In the genomic region with DNA sequence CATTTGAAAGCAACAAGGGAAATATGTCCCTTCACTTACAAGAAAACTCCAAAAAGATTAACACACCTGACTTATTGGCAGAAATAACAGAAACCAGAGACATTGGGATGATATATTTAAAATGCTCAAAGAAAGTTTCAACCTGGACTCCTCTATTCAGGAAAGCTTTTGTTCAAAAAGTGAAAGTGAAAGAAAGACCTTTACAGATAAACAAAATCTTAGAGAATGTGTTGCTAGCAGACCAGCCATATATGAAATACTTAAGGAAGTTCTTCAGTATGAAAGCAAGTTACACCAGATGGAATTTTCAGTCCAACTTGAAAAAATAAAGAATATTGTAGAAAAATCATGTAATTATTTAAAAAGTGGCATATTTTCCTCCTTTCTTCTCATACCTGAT, we compare ENCODE assay signal across 12 cellular contexts.
A peak's percentile ranks its signal among the peaks of the same experiment; 100 is the strongest.
DNase-seq lines count a peak whose midpoint lies in the region; ATAC-seq, FAIRE-seq and TF ChIP-seq lines count a peak whose summit lies in the region.
"Had no signal": no experiment of that assay in that cellular context is flagged by ENCODE, and none has a peak within 500 bp of the region (broad histone marks: within the 10 kb centered on the region; RNA-seq: fewer than 3 reads in every experiment).

No MANE protein-coding gene starts in this region.

- no peak for FAIRE-seq in urothelium cell line (lab: Jason Lieb, UNC)

- intact Hi-C loops in right lobe of liver (cut with DNase I) = no loop called here

- H3K4me3 ChIP-seq in right lobe of liver = peak overlapping the region in 1 of 3 donors; percentile 1

- H3K4me1 ChIP-seq in right lobe of liver = peaks cover 0 to 2% (median 0%) of the 10 kb centered on the region in 4 donors

- TF ChIP-seq POLR2A in right lobe of liver (IDR thresholded peaks at IDR 0.05) = no peak

- H3K27me3 ChIP-seq in right lobe of liver = no peaks in the 10 kb centered on the region

- no peaks in the 10 kb centered on the region for H3K9me3 ChIP-seq in right lobe of liver

- ATAC-seq in GM18498 (IDR thresholded peaks at IDR 0.05; ENCODE audit: unreplicated experiment) (peak; percentile 60), HG03342 (IDR thresholded peaks at IDR 0.05; ENCODE audit: unreplicated experiment) (peak; percentile 69), SK-N-SH treated with all-trans-retinoic acid at 6 μM for 48 hours (peak; percentile 53; the same call in 1 of the 3 replicates), right lobe of liver (peak; percentile 52 to 81 (median 70)), HG02759 (IDR thresholded peaks at IDR 0.05; ENCODE audit: unreplicated experiment) (no peak)
- ATAC-seq: T-helper 17 cell had no signal

- H3K27ac ChIP-seq in right lobe of liver = no peak overlapping the region

- no peak for DNase-seq in right lobe of liver
- DNase-seq in urothelium cell line (ENCODE audit: low spot score) = no peak
- DNase-seq in retina = no peak
- DNase-seq in NCI-H226 = no peak
- DNase-seq: activated T-cell treated with anti-CD3 and anti-CD28 coated beads, Interleukin-2, amount 50 U/mL, for 24 hours; DMS79 treated with DMSO at 0.1 percent for 48 hours; NCI-H2029; T-helper 17 cell had no signal

- no peak for TF ChIP-seq CTCF in right lobe of liver (IDR thresholded peaks at IDR 0.05)

- H3K36me3 ChIP-seq in right lobe of liver = no peaks in the 10 kb centered on the region

TF ChIP-seq in SK-N-SH treated with all-trans-retinoic acid at 6 μM for 48 hours, 23 proteins besides CTCF, POLR2A, EP300 and RAD21:
- TF ChIP-seq, protein P1, sequence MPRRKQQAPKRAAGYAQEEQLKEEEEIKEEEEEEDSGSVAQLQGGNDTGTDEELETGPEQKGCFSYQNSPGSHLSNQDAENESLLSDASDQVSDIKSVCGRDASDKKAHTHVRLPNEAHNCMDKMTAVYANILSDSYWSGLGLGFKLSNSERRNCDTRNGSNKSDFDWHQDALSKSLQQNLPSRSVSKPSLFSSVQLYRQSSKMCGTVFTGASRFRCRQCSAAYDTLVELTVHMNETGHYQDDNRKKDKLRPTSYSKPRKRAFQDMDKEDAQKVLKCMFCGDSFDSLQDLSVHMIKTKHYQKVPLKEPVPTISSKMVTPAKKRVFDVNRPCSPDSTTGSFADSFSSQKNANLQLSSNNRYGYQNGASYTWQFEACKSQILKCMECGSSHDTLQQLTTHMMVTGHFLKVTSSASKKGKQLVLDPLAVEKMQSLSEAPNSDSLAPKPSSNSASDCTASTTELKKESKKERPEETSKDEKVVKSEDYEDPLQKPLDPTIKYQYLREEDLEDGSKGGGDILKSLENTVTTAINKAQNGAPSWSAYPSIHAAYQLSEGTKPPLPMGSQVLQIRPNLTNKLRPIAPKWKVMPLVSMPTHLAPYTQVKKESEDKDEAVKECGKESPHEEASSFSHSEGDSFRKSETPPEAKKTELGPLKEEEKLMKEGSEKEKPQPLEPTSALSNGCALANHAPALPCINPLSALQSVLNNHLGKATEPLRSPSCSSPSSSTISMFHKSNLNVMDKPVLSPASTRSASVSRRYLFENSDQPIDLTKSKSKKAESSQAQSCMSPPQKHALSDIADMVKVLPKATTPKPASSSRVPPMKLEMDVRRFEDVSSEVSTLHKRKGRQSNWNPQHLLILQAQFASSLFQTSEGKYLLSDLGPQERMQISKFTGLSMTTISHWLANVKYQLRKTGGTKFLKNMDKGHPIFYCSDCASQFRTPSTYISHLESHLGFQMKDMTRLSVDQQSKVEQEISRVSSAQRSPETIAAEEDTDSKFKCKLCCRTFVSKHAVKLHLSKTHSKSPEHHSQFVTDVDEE (CRISPR knock-in tag; IDR thresholded peaks at IDR 0.05) = no peak
- TF ChIP-seq PPARA (CRISPR knock-in tag; IDR thresholded peaks at IDR 0.05; ENCODE audit: borderline replicate concordance) = no peak
- TF ChIP-seq TCF4 (CRISPR knock-in tag; IDR thresholded peaks at IDR 0.05; ENCODE audit: borderline replicate concordance) = no peak
- TF ChIP-seq ZFP30 (CRISPR knock-in tag; IDR thresholded peaks at IDR 0.05) = no peak
- TF ChIP-seq, protein P2, sequence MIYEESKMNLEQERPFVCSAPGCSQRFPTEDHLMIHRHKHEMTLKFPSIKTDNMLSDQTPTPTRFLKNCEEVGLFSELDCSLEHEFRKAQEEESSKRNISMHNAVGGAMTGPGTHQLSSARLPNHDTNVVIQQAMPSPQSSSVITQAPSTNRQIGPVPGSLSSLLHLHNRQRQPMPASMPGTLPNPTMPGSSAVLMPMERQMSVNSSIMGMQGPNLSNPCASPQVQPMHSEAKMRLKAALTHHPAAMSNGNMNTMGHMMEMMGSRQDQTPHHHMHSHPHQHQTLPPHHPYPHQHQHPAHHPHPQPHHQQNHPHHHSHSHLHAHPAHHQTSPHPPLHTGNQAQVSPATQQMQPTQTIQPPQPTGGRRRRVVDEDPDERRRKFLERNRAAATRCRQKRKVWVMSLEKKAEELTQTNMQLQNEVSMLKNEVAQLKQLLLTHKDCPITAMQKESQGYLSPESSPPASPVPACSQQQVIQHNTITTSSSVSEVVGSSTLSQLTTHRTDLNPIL (CRISPR knock-in tag; IDR thresholded peaks at IDR 0.05; ENCODE audit: low read depth) = no peak
- no peak for TF ChIP-seq CSDC2 (CRISPR knock-in tag; IDR thresholded peaks at IDR 0.05)
- no peak for TF ChIP-seq RARB (CRISPR knock-in tag; IDR thresholded peaks at IDR 0.05)
- no peak for TF ChIP-seq BACH2 (CRISPR knock-in tag; IDR thresholded peaks at IDR 0.05; ENCODE audit: borderline replicate concordance)
- TF ChIP-seq ZFP3 (CRISPR knock-in tag; IDR thresholded peaks at IDR 0.05) = no peak
- TF ChIP-seq ZNF70 (CRISPR knock-in tag; IDR thresholded peaks at IDR 0.05) = no peak
- TF ChIP-seq ARNTL (CRISPR knock-in tag; IDR thresholded peaks at IDR 0.05; ENCODE audit: borderline replicate concordance, low read depth) = no peak
- no peak for TF ChIP-seq ZNF565 (CRISPR knock-in tag; conservative IDR thresholded peaks at IDR 0.05; ENCODE audit: low read depth)
- TF ChIP-seq ISL1 (CRISPR knock-in tag; IDR thresholded peaks at IDR 0.05) = no peak
- TF ChIP-seq GLIS3 (CRISPR knock-in tag; IDR thresholded peaks at IDR 0.05) = no peak
TF ChIP-seq in SK-N-SH treated with all-trans-retinoic acid at 6 μM for 48 hours: peak in this region for 0.
